In genomic region chr9:137602661-137603060, GRCh38 we compare ENCODE assay signal across 2 cellular contexts.
TF ChIP-seq lines count a peak whose summit lies in the region.

No MANE protein-coding gene starts in this region.

TF ChIP-seq in SK-N-SH, 30 proteins besides CTCF, POLR2A, EP300 and RAD21 (continued from another document):
- TF ChIP-seq NRF1 (IDR thresholded peaks at IDR 0.05; ENCODE audit: low read depth, low read length) = no peak
TF ChIP-seq in SK-N-SH: peak in this region for 0.

TF ChIP-seq in SK-N-SH treated with all-trans-retinoic acid at 6 μM for 48 hours, 23 proteins besides CTCF, POLR2A, EP300 and RAD21 (continued from another document):
- TF ChIP-seq TSHZ2 (CRISPR knock-in tag; IDR thresholded peaks at IDR 0.05) (no peak), ZNF8 (CRISPR knock-in tag; IDR thresholded peaks at IDR 0.05) (no peak), SNAI2 (CRISPR knock-in tag; IDR thresholded peaks at IDR 0.05) (no peak), POU6F1 (CRISPR knock-in tag; IDR thresholded peaks at IDR 0.05; ENCODE audit: borderline replicate concordance, low read depth) (no peak), ZC3H10 (CRISPR knock-in tag; IDR thresholded peaks at IDR 0.05) (no peak)
